ENCODE assay signal across 10 cellular contexts in genomic region chr7:123643495-123644428, GRCh38. TPM values are rescaled to one million over a fixed set of nuclear protein-coding genes. Genes with fewer than 3 reads are reported as not detected.
DNase-seq lines count a peak whose midpoint lies in the region; ATAC-seq and TF ChIP-seq lines count a peak whose summit lies in the region.
"Had no signal": no experiment of that assay in that cellular context is flagged by ENCODE, and none has a peak within 500 bp of the region (broad histone marks: within the 10 kb centered on the region; RNA-seq: fewer than 3 reads in every experiment).

No MANE protein-coding gene starts in this region.

- H3K4me1 Mint-ChIP-seq in activated CD4-positive, alpha-beta memory T cell treated with anti-CD3 and anti-CD28 coated beads, Interleukin-2, amount 10 ng/mL, durations not matched to agents 7 days and 5 days: no peaks in the 10 kb centered on the region
- H3K4me1 Mint-ChIP-seq in T-helper 2 cell treated with Interferon-gamma antibody and Interleukin-4, amounts not matched to agents 5 μg/mL and 100 μg/mL, for 36 hours (ENCODE audit: low read depth): no peaks in the 10 kb centered on the region

- peaks cover 23% of the 10 kb centered on the region for H3K27me3 Mint-ChIP-seq in activated CD4-positive, alpha-beta memory T cell treated with anti-CD3 and anti-CD28 coated beads, Interleukin-2, amount 10 ng/mL, durations not matched to agents 7 days and 5 days
- peaks cover 26% of the 10 kb centered on the region for H3K27me3 Mint-ChIP-seq in T-helper 2 cell treated with Interferon-gamma antibody and Interleukin-4, amounts not matched to agents 5 μg/mL and 100 μg/mL, for 36 hours (ENCODE audit: low read depth)

- no peaks in the 10 kb centered on the region for H3K36me3 Mint-ChIP-seq in activated CD4-positive, alpha-beta memory T cell treated with anti-CD3 and anti-CD28 coated beads, Interleukin-2, amount 10 ng/mL, durations not matched to agents 7 days and 5 days (ENCODE audit: low read depth)
- H3K36me3 Mint-ChIP-seq in T-helper 2 cell treated with Interferon-gamma antibody and Interleukin-4, amounts not matched to agents 5 μg/mL and 100 μg/mL, for 36 hours (ENCODE audit: low read depth): no peaks in the 10 kb centered on the region

- no peak overlapping the region for H3K27ac Mint-ChIP-seq in activated CD4-positive, alpha-beta memory T cell treated with anti-CD3 and anti-CD28 coated beads, Interleukin-2, amount 10 ng/mL, durations not matched to agents 7 days and 5 days
- H3K27ac Mint-ChIP-seq in T-helper 2 cell treated with Interferon-gamma antibody and Interleukin-4, amounts not matched to agents 5 μg/mL and 100 μg/mL, for 36 hours: no peak overlapping the region

- H3K9me3 Mint-ChIP-seq in activated CD4-positive, alpha-beta memory T cell treated with anti-CD3 and anti-CD28 coated beads, Interleukin-2, amount 10 ng/mL, durations not matched to agents 7 days and 5 days: no peaks in the 10 kb centered on the region
- H3K9me3 Mint-ChIP-seq in T-helper 2 cell treated with Interferon-gamma antibody and Interleukin-4, amounts not matched to agents 5 μg/mL and 100 μg/mL, for 36 hours: no peaks in the 10 kb centered on the region

- peaks cover 3 to 28% of the 10 kb centered on the region in 2 donors for H3K4me1 ChIP-seq in thoracic aorta (ENCODE audit: control insufficient read depth in 1 of 2, low read depth in 2 of 2)
- H3K4me1 ChIP-seq: BLaER1 had no signal

- DNase-seq in NOMO-1 treated with DMSO at 0.1 percent for 48 hours (lab: John Stamatoyannopoulos, UW; ENCODE audit: unreplicated experiment) (peak; percentile 10), NOMO-1 (lab: John Stamatoyannopoulos, UW; ENCODE audit: unreplicated experiment in 2 of 2) (no peak), hepatic stellate cell (ENCODE audit: low spot score) (peak; percentile 26), thoracic aorta (ENCODE audit: low spot score) (no peak), amygdala (lab: John Stamatoyannopoulos, UW) (no peak)
- DNase-seq in activated CD4-positive, alpha-beta memory T cell treated with anti-CD3 and anti-CD28 coated beads, Interleukin-2, amount 10 ng/mL, durations not matched to agents 7 days and 5 days: no peak
- no peak for DNase-seq in T-helper 2 cell treated with Interferon-gamma antibody and Interleukin-4, amounts not matched to agents 5 μg/mL and 100 μg/mL, for 36 hours (ENCODE audit: low spot score)

- H3K36me3 ChIP-seq in thoracic aorta: no peaks in the 10 kb centered on the region
- H3K36me3 ChIP-seq: BLaER1 had no signal

- no peaks in the 10 kb centered on the region for H3K9me3 ChIP-seq in thoracic aorta
- H3K9me3 ChIP-seq: BLaER1 had no signal

- POLR2A ChIA-PET in activated CD4-positive, alpha-beta memory T cell treated with anti-CD3 and anti-CD28 coated beads, Interleukin-2, amount 10 ng/mL, durations not matched to agents 7 days and 5 days (lab: Charles Lee): no interaction called here

- peak overlapping the region; percentile 57 for H3K4me3 ChIP-seq in thoracic aorta
- H3K4me3 ChIP-seq: BLaER1 had no signal

- H3K4me3 Mint-ChIP-seq in activated CD4-positive, alpha-beta memory T cell treated with anti-CD3 and anti-CD28 coated beads, Interleukin-2, amount 10 ng/mL, durations not matched to agents 7 days and 5 days: no peak overlapping the region
- H3K4me3 Mint-ChIP-seq in T-helper 2 cell treated with Interferon-gamma antibody and Interleukin-4, amounts not matched to agents 5 μg/mL and 100 μg/mL, for 36 hours: no peak overlapping the region

- ATAC-seq in SK-N-SH treated with all-trans-retinoic acid at 6 μM for 48 hours (peak; percentile 86), thoracic aorta (ENCODE audit: insufficient number of reproducible peaks, low FRiP score, low read depth) (no peak)

- TF ChIP-seq CTCF in thoracic aorta (IDR thresholded peaks at IDR 0.05): no peak

- H3K27ac ChIP-seq in thoracic aorta: peak overlapping the region in 1 of 2 donors; percentile 13
- H3K27ac ChIP-seq: BLaER1 had no signal

- CTCF ChIA-PET in activated CD4-positive, alpha-beta memory T cell treated with anti-CD3 and anti-CD28 coated beads, Interleukin-2, amount 10 ng/mL, durations not matched to agents 7 days and 5 days (lab: Charles Lee): interaction anchor here (1.4 kb wide), 1 partner anchor 224 kb away, joined by 3 read pairs; no protein-coding TSS in a partner anchor

- H3K27me3 ChIP-seq in thoracic aorta (replicated peaks; ENCODE audit: insufficient read depth): no peaks in the 10 kb centered on the region
- H3K27me3 ChIP-seq: BLaER1 had no signal

TF ChIP-seq in SK-N-SH treated with all-trans-retinoic acid at 6 μM for 48 hours, 23 proteins besides CTCF, POLR2A, EP300 and RAD21 (continues in another document):
- no peak for TF ChIP-seq PPARA (CRISPR knock-in tag; IDR thresholded peaks at IDR 0.05; ENCODE audit: borderline replicate concordance)
- no peak for TF ChIP-seq BACH2 (CRISPR knock-in tag; IDR thresholded peaks at IDR 0.05; ENCODE audit: borderline replicate concordance)
- no peak for TF ChIP-seq OSR1 (CRISPR knock-in tag; IDR thresholded peaks at IDR 0.05)
- peak; percentile 77; the same call in 1 of the 2 replicates for TF ChIP-seq SNAI2 (CRISPR knock-in tag; IDR thresholded peaks at IDR 0.05)
- TF ChIP-seq TOX (CRISPR knock-in tag; IDR thresholded peaks at IDR 0.05; ENCODE audit: borderline replicate concordance): 0 out of 2 replicates have a peak, but pooled peaks have one; percentile 14
- TF ChIP-seq ZFP3 (CRISPR knock-in tag; IDR thresholded peaks at IDR 0.05): peak; percentile 80
- TF ChIP-seq ZNF8 (CRISPR knock-in tag; IDR thresholded peaks at IDR 0.05): no peak
- TF ChIP-seq CSDC2 (CRISPR knock-in tag; IDR thresholded peaks at IDR 0.05): 0 out of 2 replicates have a peak, but pooled peaks have one; percentile 28
- TF ChIP-seq ZFP30 (CRISPR knock-in tag; IDR thresholded peaks at IDR 0.05): no peak
- peak; percentile 40; the same call in 1 of the 2 replicates for TF ChIP-seq GLIS3 (CRISPR knock-in tag; IDR thresholded peaks at IDR 0.05)
- TF ChIP-seq PATZ1 (CRISPR knock-in tag; IDR thresholded peaks at IDR 0.05; ENCODE audit: borderline replicate concordance): peak; percentile 52; the same call in 1 of the 2 replicates
- TF ChIP-seq TSHZ2 (CRISPR knock-in tag; IDR thresholded peaks at IDR 0.05): peak; percentile 95
- TF ChIP-seq ISL1 (CRISPR knock-in tag; IDR thresholded peaks at IDR 0.05): peak; percentile 92
- TF ChIP-seq ZNF565 (CRISPR knock-in tag; conservative IDR thresholded peaks at IDR 0.05; ENCODE audit: low read depth): no peak
- no peak for TF ChIP-seq ZC3H10 (CRISPR knock-in tag; IDR thresholded peaks at IDR 0.05)
- TF ChIP-seq TCF4 (CRISPR knock-in tag; IDR thresholded peaks at IDR 0.05; ENCODE audit: borderline replicate concordance): peak; percentile 86
- no peak for TF ChIP-seq RARB (CRISPR knock-in tag; IDR thresholded peaks at IDR 0.05)

RNA-seq across cellular contexts. Expression of gene LMOD2, which starts 11.9 kb away (rescaled TPM):
- not detected for total RNA-seq in thoracic aorta
- not detected for total RNA-seq in activated CD4-positive, alpha-beta memory T cell treated with anti-CD3 and anti-CD28 coated beads, Interleukin-2, amount 10 ng/mL, durations not matched to agents 7 days and 5 days
- total RNA-seq: T-helper 2 cell treated with Interferon-gamma antibody and Interleukin-4, amounts not matched to agents 100 ng/mL and 5 ng/mL, for 36 hours had no signal

RNA-seq across cellular contexts. Expression of gene ASB15, which starts 42.1 kb away (rescaled TPM):
- total RNA-seq in thoracic aorta: not detected
- not detected for total RNA-seq in activated CD4-positive, alpha-beta memory T cell treated with anti-CD3 and anti-CD28 coated beads, Interleukin-2, amount 10 ng/mL, durations not matched to agents 7 days and 5 days
- total RNA-seq: T-helper 2 cell treated with Interferon-gamma antibody and Interleukin-4, amounts not matched to agents 100 ng/mL and 5 ng/mL, for 36 hours had no signal

Comparison
In these comparisons a context has a peak if more than half of its experiments do, and no peak if none do; other contexts are left out.
1. DNase-seq: peak in NOMO-1 treated with DMSO at 0.1 percent for 48 hours (single experiment) and hepatic stellate cell (single experiment); none in NOMO-1 (0 of 2), thoracic aorta (single experiment), amygdala (0 of 56), activated CD4-positive, alpha-beta memory T cell treated with anti-CD3 and anti-CD28 coated beads, Interleukin-2, amount 10 ng/mL, durations not matched to agents 7 days and 5 days (single experiment) and T-helper 2 cell treated with Interferon-gamma antibody and Interleukin-4, amounts not matched to agents 5 μg/mL and 100 μg/mL, for 36 hours (single experiment).